ENCODE assay signal across 16 cellular contexts in genomic region chr12:95661360-95661759, GRCh38.
DNase-seq lines count a peak whose midpoint lies in the region; FAIRE-seq and TF ChIP-seq lines count a peak whose summit lies in the region.
"Had no signal": no experiment of that assay in that cellular context is flagged by ENCODE, and none has a peak within 500 bp of the region (broad histone marks: within the 10 kb centered on the region; RNA-seq: fewer than 3 reads in every experiment).

No MANE protein-coding gene starts in this region.

- H3K27me3 ChIP-seq in bronchial epithelial cell (ENCODE audit: control insufficient read depth, insufficient read depth, low read length) (no peaks in the 10 kb centered on the region), spleen (replicated peaks in 1 of 7) (no peaks in the 10 kb centered on the region)
- H3K27me3 ChIP-seq: BLaER1 had no signal

- no peak for TF ChIP-seq POLR2A in H54 (IDR thresholded peaks at IDR 0.05; ENCODE audit: low read depth, low read length)
- TF ChIP-seq POLR2A in spleen (IDR thresholded peaks at IDR 0.05): no peak

- peak; percentile 78 for FAIRE-seq in H54 (lab: Jason Lieb, UNC)
- FAIRE-seq in bronchial epithelial cell (lab: Jason Lieb, UNC): no peak
- no peak for FAIRE-seq in frontal cortex (lab: Jason Lieb, UNC)
- FAIRE-seq: H1 had no signal

- peak; percentile 4 for DNase-seq in NCI-H2171 treated with DMSO at 0.1 percent for 48 hours (lab: John Stamatoyannopoulos, UW)
- DNase-seq in NCI-H2171 (lab: John Stamatoyannopoulos, UW): no peak
- DNase-seq in H54 (ENCODE audit: insufficient read length, low spot score): no peak
- peak; percentile 24 for DNase-seq in bronchial epithelial cell (ENCODE audit: low read depth)
- no peak for DNase-seq in spleen
- no peak for DNase-seq in superior temporal gyrus (ENCODE audit: extremely low spot score)
- DNase-seq in frontal cortex (ENCODE audit: low spot score in 2 of 2): no peak
- DNase-seq: AML-193; CD8-positive, alpha-beta memory T cell; DMS53; GF-D8; HCEC 1CT; IMR-90 had no signal

- H3K4me3 ChIP-seq in bronchial epithelial cell (ENCODE audit: low read depth, low read length): no peak overlapping the region
- no peak overlapping the region for H3K4me3 ChIP-seq in spleen
- H3K4me3 ChIP-seq: BLaER1 had no signal

- H3K36me3 ChIP-seq in bronchial epithelial cell (ENCODE audit: control insufficient read depth, insufficient read depth, low read length) (peaks cover 1% of the 10 kb centered on the region), spleen (peaks cover 0 to 35% (median 0%) of the 10 kb centered on the region in 6 donors)
- H3K36me3 ChIP-seq: BLaER1 had no signal

- TF ChIP-seq CTCF in bronchial epithelial cell (IDR thresholded peaks at IDR 0.05; ENCODE audit: insufficient read depth, low read length, severe bottlenecking) (no peak), spleen (IDR thresholded peaks at IDR 0.05 in 8 of 11, conservative IDR thresholded peaks at IDR 0.05 in 3 of 11) (no peak)

- 87 to 98% (median 97%) methylated on average over 1 of the region's 1 CpG for WGBS in spleen, 5 donors

- H3K9me3 ChIP-seq in spleen: no peaks in the 10 kb centered on the region
- H3K9me3 ChIP-seq: BLaER1 had no signal

- peaks cover 0 to 18% (median 2%) of the 10 kb centered on the region in 6 donors for H3K4me1 ChIP-seq in spleen
- H3K4me1 ChIP-seq: BLaER1 had no signal

- intact Hi-C loops in spleen (cut with DNase I; ENCODE audit: low total_unique reads): no loop called here

- peak overlapping the region in 5 of 8 donors; percentile 8 to 73 (median 26) for H3K27ac ChIP-seq in spleen
- H3K27ac ChIP-seq: 22Rv1, BLaER1 had no signal

Comparison
In these comparisons a context has a peak if more than half of its experiments do, and no peak if none do; other contexts are left out.
1. DNase-seq: peak in NCI-H2171 treated with DMSO at 0.1 percent for 48 hours (single experiment) and bronchial epithelial cell (single experiment); none in NCI-H2171 (single experiment), H54 (single experiment), spleen (single experiment), superior temporal gyrus (single experiment) and frontal cortex (0 of 2).